ENCODE assay signal across 8 cellular contexts in the genomic region with DNA sequence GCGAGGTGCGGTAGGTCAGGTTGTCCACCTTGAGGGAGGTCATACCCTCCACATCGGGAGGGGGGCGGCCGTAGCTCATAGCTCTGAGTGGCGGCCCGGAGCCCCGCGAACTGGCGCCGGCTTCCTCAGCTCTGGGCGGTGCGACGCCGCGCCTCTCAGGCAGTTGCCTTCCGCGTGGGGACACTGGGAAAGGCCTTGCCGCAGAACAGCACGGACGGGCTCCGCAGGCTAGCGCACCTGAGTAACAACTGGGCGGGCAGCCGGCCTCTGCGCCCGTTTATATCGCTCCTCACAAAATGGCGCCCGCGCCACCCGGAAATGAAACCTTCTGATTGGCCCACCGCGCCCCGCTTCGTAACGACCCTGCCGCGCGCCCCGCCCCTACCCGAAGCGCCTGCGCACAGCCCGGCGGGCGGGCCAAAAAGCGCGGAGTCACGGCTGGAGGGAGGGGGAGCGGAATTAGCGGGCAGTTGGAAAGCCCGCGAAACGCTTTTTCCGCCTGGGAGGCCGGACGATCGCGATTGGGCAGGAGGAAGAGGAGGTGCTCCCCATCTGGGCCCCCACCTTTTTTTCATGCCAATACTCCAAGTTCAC. TPM values are rescaled to one million over a fixed set of nuclear protein-coding genes. Genes with fewer than 3 reads are reported as not detected.
A peak's percentile ranks its signal among the peaks of the same experiment; 100 is the strongest.
DNase-seq lines count a peak whose midpoint lies in the region; ATAC-seq and TF ChIP-seq lines count a peak whose summit lies in the region.

A gene with protein sequence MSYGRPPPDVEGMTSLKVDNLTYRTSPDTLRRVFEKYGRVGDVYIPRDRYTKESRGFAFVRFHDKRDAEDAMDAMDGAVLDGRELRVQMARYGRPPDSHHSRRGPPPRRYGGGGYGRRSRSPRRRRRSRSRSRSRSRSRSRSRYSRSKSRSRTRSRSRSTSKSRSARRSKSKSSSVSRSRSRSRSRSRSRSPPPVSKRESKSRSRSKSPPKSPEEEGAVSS (minus strand): TSS at position 250 of the 594 bp plus-strand sequence. CDS start 171 bp downstream, at position 79.

- peak within 1 kb of the TSS; percentile 75 for H2AFZ ChIP-seq in parathyroid adenoma

- peak; percentile 81 to 100 for TF ChIP-seq EP300 in tibial nerve (IDR thresholded peaks at IDR 0.05)

- H3K27me3 ChIP-seq in parathyroid adenoma (ENCODE audit: control insufficient read depth, insufficient read depth, low read length) (no peaks in the 10 kb centered on the region), tibial nerve (no peaks in the 10 kb centered on the region)

- H3K79me2 ChIP-seq in parathyroid adenoma, result peaks cover 13% of the 10 kb centered on the region

- peak within 1 kb of the TSS; percentile 87 for H3K4me3 ChIP-seq in GM12865 (ENCODE audit: low read depth, low read length)
- peak within 1 kb of the TSS; percentile 97 for H3K4me3 ChIP-seq in parathyroid adenoma (ENCODE audit: low read depth, low read length)
- peak within 1 kb of the TSS; percentile 81 to 98 (median 88) for H3K4me3 ChIP-seq in tibial nerve

- ATAC-seq in HG02763 (IDR thresholded peaks at IDR 0.05; ENCODE audit: unreplicated experiment), result peak; percentile 63
- ATAC-seq in activated naive CD8-positive, alpha-beta T cell treated with anti-CD3 and anti-CD28 coated beads, Interleukin-2, amount 50 U/mL, for 24 hours, result peak; percentile 69
- peak; percentile 90 for ATAC-seq in Right ventricle myocardium superior (ENCODE audit: poor library complexity)

- H3K27me3 Mint-ChIP-seq in activated naive CD8-positive, alpha-beta T cell treated with anti-CD3 and anti-CD28 coated beads, Interleukin-2, amount 50 U/mL, for 24 hours, result no peaks in the 10 kb centered on the region

- intact Hi-C loops in Right ventricle myocardium superior (cut with DNase I), result no loop called here

- no peaks in the 10 kb centered on the region for H3K36me3 ChIP-seq in parathyroid adenoma (ENCODE audit: control insufficient read depth, insufficient read depth, low read length)
- peaks cover 0 to 48% (median 13%) of the 10 kb centered on the region in 3 donors for H3K36me3 ChIP-seq in tibial nerve

- H3K27ac ChIP-seq in parathyroid adenoma (peak within 1 kb of the TSS; percentile 94), tibial nerve (peak within 1 kb of the TSS; percentile 99 to 100 (median 100))

- peaks cover 48% of the 10 kb centered on the region for H3K36me3 Mint-ChIP-seq in activated naive CD8-positive, alpha-beta T cell treated with anti-CD3 and anti-CD28 coated beads, Interleukin-2, amount 50 U/mL, for 24 hours (ENCODE audit: low read depth)

- H3K4me2 ChIP-seq in parathyroid adenoma (ENCODE audit: low read length), result peak within 1 kb of the TSS; percentile 100

- 0% methylated on average over 36 to 44 of the region's 60 CpGs for WGBS in tibial nerve, 2 donors

- peak within 1 kb of the TSS; percentile 98 for H3K4me3 Mint-ChIP-seq in activated naive CD8-positive, alpha-beta T cell treated with anti-CD3 and anti-CD28 coated beads, Interleukin-2, amount 50 U/mL, for 24 hours

- peak within 1 kb of the TSS; percentile 99 for H3K27ac Mint-ChIP-seq in activated naive CD8-positive, alpha-beta T cell treated with anti-CD3 and anti-CD28 coated beads, Interleukin-2, amount 50 U/mL, for 24 hours

- H3K9me3 ChIP-seq in parathyroid adenoma (ENCODE audit: control insufficient read depth, low read length) (no peaks in the 10 kb centered on the region), tibial nerve (no peaks in the 10 kb centered on the region)

- peaks cover 15% of the 10 kb centered on the region for H3K4me1 ChIP-seq in parathyroid adenoma
- H3K4me1 ChIP-seq in tibial nerve, result peaks cover 0 to 63% (median 43%) of the 10 kb centered on the region in 4 donors

- no peaks in the 10 kb centered on the region for H3K9me3 Mint-ChIP-seq in activated naive CD8-positive, alpha-beta T cell treated with anti-CD3 and anti-CD28 coated beads, Interleukin-2, amount 50 U/mL, for 24 hours

- TF ChIP-seq POLR2A in tibial nerve (IDR thresholded peaks at IDR 0.05), result peak; percentile 100

- DNase-seq in GM12865 (ENCODE audit: low read depth) (peak; percentile 99), NCI-H1417 treated with DMSO at 0.1 percent for 48 hours (lab: John Stamatoyannopoulos, UW) (peak; percentile 96), SW480 (ENCODE audit: low spot score) (peak; percentile 98), Right ventricle myocardium superior (peak; percentile 99), tibial nerve (ENCODE audit: low spot score in 2 of 2) (peak; percentile 97 to 98)
- peak; percentile 98 for DNase-seq in activated naive CD8-positive, alpha-beta T cell treated with anti-CD3 and anti-CD28 coated beads, Interleukin-2, amount 50 U/mL, for 24 hours

- TF ChIP-seq CTCF in GM12865 (IDR thresholded peaks at IDR 0.05; ENCODE audit: insufficient read depth, low read depth, low read length, missing control alignments), result no peak
- TF ChIP-seq CTCF in parathyroid adenoma (IDR thresholded peaks at IDR 0.05), result no peak
- peak in 2 of 5 experiments; percentile 30 to 38 for TF ChIP-seq CTCF in tibial nerve (IDR thresholded peaks at IDR 0.05)

- peaks cover 52% of the 10 kb centered on the region for H3K4me1 Mint-ChIP-seq in activated naive CD8-positive, alpha-beta T cell treated with anti-CD3 and anti-CD28 coated beads, Interleukin-2, amount 50 U/mL, for 24 hours

- peak within 1 kb of the TSS; percentile 95 for H3K9ac ChIP-seq in parathyroid adenoma

RNA-seq across cellular contexts. Expression of the gene that starts here (rescaled TPM):
- total RNA-seq in Right ventricle myocardium superior (61.2 TPM), tibial nerve (100 to 1,000 TPM; 196 to 452 (median 271) TPM)

Comparison
In these comparisons a context has a peak if more than half of its experiments do, and no peak if none do; other contexts are left out.
1. Peak in every context shown above with its lines: DNase-seq, ATAC-seq, H3K4me3 ChIP-seq and H3K27ac ChIP-seq.